Comparison of ENCODE assay signal across 1 cellular context in the genomic region with DNA sequence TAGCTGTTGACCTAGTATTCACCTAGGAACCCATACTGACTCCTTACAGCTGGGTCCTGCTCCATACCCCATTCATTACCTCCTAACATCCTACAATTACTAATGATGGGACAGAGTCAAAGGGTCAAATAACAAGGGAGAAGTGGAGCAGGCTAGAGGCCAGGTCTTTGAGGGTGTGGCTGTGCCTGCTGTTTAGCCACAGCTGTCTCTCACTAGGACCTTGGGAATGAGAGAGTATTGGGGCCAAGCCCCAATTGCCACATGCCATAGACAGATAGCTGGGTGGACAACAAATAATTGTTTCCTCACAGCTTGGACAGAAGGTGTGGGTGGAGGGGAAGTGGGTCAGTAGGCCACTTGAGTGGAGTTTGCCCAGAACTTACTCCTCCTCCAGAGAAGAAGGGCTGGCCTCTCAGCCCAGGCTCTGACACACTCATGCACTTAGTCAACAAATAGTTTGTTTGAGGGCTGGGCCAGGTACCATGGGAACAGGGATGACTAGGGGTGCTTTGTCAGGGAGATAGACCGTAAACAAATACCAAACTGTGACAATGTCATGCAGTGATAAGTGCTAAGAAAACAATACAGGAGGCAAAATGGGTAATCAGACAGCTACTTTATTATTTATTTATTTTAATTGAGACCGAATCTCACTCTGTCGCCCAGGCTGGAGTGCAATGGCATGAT.
TF ChIP-seq lines count a peak whose summit lies in the region.

No MANE protein-coding gene starts in this region.

TF ChIP-seq in K562, 482 proteins besides CTCF, POLR2A, EP300 and RAD21 (continued from another document and continues in another):
- TF ChIP-seq CCNT2 (IDR thresholded peaks at IDR 0.05; ENCODE audit: borderline replicate concordance, extremely low read depth, insufficient read length, low read depth, low read length), result no peak
- peak; percentile 96 for TF ChIP-seq FOSL1 (tag; conservative IDR thresholded peaks at IDR 0.05)
- no peak for TF ChIP-seq ZBTB7A (IDR thresholded peaks at IDR 0.05; ENCODE audit: borderline replicate concordance, control insufficient read depth, low read depth, low read length)
- TF ChIP-seq KHSRP (IDR thresholded peaks at IDR 0.05), result no peak
- TF ChIP-seq NFATC3 (IDR thresholded peaks at IDR 0.05), result no peak
- TF ChIP-seq, protein P1, sequence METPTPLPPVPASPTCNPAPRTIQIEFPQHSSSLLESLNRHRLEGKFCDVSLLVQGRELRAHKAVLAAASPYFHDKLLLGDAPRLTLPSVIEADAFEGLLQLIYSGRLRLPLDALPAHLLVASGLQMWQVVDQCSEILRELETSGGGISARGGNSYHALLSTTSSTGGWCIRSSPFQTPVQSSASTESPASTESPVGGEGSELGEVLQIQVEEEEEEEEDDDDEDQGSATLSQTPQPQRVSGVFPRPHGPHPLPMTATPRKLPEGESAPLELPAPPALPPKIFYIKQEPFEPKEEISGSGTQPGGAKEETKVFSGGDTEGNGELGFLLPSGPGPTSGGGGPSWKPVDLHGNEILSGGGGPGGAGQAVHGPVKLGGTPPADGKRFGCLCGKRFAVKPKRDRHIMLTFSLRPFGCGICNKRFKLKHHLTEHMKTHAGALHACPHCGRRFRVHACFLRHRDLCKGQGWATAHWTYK (CRISPR knock-in tag; IDR thresholded peaks at IDR 0.05), result no peak
- no peak for TF ChIP-seq KDM4B (IDR thresholded peaks at IDR 0.05; ENCODE audit: borderline replicate concordance in 2 of 2, low read depth in 1 of 2)
- TF ChIP-seq CBFA2T3 (IDR thresholded peaks at IDR 0.05), result peak; percentile 60
- TF ChIP-seq, protein P2, sequence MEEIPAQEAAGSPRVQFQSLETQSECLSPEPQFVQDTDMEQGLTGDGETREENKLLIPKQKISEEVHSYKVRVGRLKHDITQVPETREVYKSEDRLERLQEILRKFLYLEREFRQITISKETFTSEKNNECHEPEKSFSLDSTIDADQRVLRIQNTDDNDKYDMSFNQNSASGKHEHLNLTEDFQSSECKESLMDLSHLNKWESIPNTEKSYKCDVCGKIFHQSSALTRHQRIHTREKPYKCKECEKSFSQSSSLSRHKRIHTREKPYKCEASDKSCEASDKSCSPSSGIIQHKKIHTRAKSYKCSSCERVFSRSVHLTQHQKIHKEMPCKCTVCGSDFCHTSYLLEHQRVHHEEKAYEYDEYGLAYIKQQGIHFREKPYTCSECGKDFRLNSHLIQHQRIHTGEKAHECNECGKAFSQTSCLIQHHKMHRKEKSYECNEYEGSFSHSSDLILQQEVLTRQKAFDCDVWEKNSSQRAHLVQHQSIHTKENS (CRISPR knock-in tag; IDR thresholded peaks at IDR 0.05), result no peak
- TF ChIP-seq PHB2 (IDR thresholded peaks at IDR 0.05; ENCODE audit: low read depth), result no peak
- TF ChIP-seq, protein P3, sequence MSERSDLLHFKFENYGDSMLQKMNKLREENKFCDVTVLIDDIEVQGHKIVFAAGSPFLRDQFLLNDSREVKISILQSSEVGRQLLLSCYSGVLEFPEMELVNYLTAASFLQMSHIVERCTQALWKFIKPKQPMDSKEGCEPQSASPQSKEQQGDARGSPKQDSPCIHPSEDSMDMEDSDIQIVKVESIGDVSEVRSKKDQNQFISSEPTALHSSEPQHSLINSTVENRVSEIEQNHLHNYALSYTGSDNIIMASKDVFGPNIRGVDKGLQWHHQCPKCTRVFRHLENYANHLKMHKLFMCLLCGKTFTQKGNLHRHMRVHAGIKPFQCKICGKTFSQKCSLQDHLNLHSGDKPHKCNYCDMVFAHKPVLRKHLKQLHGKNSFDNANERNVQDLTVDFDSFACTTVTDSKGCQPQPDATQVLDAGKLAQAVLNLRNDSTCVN (CRISPR knock-in tag; IDR thresholded peaks at IDR 0.05), result no peak
- no peak for TF ChIP-seq ZNF57 (CRISPR knock-in tag; IDR thresholded peaks at IDR 0.05)
- TF ChIP-seq HNRNPH1 (optimal IDR thresholded peaks at IDR 0.05; ENCODE audit: low read depth, low read length), result no peak
- TF ChIP-seq, protein P4, sequence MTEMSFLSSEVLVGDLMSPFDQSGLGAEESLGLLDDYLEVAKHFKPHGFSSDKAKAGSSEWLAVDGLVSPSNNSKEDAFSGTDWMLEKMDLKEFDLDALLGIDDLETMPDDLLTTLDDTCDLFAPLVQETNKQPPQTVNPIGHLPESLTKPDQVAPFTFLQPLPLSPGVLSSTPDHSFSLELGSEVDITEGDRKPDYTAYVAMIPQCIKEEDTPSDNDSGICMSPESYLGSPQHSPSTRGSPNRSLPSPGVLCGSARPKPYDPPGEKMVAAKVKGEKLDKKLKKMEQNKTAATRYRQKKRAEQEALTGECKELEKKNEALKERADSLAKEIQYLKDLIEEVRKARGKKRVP (CRISPR knock-in tag; IDR thresholded peaks at IDR 0.05), result no peak
- peak; percentile 65 for TF ChIP-seq ARID1B (IDR thresholded peaks at IDR 0.05)
- no peak for TF ChIP-seq TAF1 (IDR thresholded peaks at IDR 0.05; ENCODE audit: control insufficient read depth, extremely low read depth, insufficient read depth, low read length, severe bottlenecking)
- TF ChIP-seq, protein P5, sequence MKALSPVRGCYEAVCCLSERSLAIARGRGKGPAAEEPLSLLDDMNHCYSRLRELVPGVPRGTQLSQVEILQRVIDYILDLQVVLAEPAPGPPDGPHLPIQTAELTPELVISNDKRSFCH (CRISPR knock-in tag; IDR thresholded peaks at IDR 0.05), result no peak
- TF ChIP-seq, protein P5 (tag; IDR thresholded peaks at IDR 0.05), result no peak
- TF ChIP-seq, protein P6, sequence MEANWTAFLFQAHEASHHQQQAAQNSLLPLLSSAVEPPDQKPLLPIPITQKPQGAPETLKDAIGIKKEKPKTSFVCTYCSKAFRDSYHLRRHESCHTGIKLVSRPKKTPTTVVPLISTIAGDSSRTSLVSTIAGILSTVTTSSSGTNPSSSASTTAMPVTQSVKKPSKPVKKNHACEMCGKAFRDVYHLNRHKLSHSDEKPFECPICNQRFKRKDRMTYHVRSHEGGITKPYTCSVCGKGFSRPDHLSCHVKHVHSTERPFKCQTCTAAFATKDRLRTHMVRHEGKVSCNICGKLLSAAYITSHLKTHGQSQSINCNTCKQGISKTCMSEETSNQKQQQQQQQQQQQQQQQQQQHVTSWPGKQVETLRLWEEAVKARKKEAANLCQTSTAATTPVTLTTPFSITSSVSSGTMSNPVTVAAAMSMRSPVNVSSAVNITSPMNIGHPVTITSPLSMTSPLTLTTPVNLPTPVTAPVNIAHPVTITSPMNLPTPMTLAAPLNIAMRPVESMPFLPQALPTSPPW (CRISPR knock-in tag; IDR thresholded peaks at IDR 0.05), result peak; percentile 47; the same call in 1 of the 2 replicates
- TF ChIP-seq, protein P7, sequence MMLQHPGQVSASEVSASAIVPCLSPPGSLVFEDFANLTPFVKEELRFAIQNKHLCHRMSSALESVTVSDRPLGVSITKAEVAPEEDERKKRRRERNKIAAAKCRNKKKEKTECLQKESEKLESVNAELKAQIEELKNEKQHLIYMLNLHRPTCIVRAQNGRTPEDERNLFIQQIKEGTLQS (IDR thresholded peaks at IDR 0.05), result peak; percentile 54; the same call in 1 of the 2 replicates
- TF ChIP-seq, protein P7 (CRISPR knock-in tag; conservative IDR thresholded peaks at IDR 0.05), result no peak
- peak; percentile 39; the same call in 1 of the 2 replicates for TF ChIP-seq SMARCE1 (IDR thresholded peaks at IDR 0.05)
- TF ChIP-seq GATAD2B (IDR thresholded peaks at IDR 0.05; ENCODE audit: borderline replicate concordance), result no peak
- no peak for TF ChIP-seq ZNF436 (CRISPR knock-in tag; IDR thresholded peaks at IDR 0.05)
- no peak for TF ChIP-seq ZNF785 (CRISPR knock-in tag; IDR thresholded peaks at IDR 0.05)
- no peak for TF ChIP-seq CHD2 (IDR thresholded peaks at IDR 0.05; ENCODE audit: low read depth, low read length)
- no peak for TF ChIP-seq NUFIP1 (IDR thresholded peaks at IDR 0.05; ENCODE audit: partially characterized antibody)
- TF ChIP-seq TCF7L2 (IDR thresholded peaks at IDR 0.05; ENCODE audit: low read depth, low read length), result no peak
- no peak for TF ChIP-seq TAF15 (IDR thresholded peaks at IDR 0.05; ENCODE audit: low read depth, low read length)
- TF ChIP-seq FOXP1 (CRISPR knock-in tag; IDR thresholded peaks at IDR 0.05), result peak; percentile 65
- TF ChIP-seq, protein P8, sequence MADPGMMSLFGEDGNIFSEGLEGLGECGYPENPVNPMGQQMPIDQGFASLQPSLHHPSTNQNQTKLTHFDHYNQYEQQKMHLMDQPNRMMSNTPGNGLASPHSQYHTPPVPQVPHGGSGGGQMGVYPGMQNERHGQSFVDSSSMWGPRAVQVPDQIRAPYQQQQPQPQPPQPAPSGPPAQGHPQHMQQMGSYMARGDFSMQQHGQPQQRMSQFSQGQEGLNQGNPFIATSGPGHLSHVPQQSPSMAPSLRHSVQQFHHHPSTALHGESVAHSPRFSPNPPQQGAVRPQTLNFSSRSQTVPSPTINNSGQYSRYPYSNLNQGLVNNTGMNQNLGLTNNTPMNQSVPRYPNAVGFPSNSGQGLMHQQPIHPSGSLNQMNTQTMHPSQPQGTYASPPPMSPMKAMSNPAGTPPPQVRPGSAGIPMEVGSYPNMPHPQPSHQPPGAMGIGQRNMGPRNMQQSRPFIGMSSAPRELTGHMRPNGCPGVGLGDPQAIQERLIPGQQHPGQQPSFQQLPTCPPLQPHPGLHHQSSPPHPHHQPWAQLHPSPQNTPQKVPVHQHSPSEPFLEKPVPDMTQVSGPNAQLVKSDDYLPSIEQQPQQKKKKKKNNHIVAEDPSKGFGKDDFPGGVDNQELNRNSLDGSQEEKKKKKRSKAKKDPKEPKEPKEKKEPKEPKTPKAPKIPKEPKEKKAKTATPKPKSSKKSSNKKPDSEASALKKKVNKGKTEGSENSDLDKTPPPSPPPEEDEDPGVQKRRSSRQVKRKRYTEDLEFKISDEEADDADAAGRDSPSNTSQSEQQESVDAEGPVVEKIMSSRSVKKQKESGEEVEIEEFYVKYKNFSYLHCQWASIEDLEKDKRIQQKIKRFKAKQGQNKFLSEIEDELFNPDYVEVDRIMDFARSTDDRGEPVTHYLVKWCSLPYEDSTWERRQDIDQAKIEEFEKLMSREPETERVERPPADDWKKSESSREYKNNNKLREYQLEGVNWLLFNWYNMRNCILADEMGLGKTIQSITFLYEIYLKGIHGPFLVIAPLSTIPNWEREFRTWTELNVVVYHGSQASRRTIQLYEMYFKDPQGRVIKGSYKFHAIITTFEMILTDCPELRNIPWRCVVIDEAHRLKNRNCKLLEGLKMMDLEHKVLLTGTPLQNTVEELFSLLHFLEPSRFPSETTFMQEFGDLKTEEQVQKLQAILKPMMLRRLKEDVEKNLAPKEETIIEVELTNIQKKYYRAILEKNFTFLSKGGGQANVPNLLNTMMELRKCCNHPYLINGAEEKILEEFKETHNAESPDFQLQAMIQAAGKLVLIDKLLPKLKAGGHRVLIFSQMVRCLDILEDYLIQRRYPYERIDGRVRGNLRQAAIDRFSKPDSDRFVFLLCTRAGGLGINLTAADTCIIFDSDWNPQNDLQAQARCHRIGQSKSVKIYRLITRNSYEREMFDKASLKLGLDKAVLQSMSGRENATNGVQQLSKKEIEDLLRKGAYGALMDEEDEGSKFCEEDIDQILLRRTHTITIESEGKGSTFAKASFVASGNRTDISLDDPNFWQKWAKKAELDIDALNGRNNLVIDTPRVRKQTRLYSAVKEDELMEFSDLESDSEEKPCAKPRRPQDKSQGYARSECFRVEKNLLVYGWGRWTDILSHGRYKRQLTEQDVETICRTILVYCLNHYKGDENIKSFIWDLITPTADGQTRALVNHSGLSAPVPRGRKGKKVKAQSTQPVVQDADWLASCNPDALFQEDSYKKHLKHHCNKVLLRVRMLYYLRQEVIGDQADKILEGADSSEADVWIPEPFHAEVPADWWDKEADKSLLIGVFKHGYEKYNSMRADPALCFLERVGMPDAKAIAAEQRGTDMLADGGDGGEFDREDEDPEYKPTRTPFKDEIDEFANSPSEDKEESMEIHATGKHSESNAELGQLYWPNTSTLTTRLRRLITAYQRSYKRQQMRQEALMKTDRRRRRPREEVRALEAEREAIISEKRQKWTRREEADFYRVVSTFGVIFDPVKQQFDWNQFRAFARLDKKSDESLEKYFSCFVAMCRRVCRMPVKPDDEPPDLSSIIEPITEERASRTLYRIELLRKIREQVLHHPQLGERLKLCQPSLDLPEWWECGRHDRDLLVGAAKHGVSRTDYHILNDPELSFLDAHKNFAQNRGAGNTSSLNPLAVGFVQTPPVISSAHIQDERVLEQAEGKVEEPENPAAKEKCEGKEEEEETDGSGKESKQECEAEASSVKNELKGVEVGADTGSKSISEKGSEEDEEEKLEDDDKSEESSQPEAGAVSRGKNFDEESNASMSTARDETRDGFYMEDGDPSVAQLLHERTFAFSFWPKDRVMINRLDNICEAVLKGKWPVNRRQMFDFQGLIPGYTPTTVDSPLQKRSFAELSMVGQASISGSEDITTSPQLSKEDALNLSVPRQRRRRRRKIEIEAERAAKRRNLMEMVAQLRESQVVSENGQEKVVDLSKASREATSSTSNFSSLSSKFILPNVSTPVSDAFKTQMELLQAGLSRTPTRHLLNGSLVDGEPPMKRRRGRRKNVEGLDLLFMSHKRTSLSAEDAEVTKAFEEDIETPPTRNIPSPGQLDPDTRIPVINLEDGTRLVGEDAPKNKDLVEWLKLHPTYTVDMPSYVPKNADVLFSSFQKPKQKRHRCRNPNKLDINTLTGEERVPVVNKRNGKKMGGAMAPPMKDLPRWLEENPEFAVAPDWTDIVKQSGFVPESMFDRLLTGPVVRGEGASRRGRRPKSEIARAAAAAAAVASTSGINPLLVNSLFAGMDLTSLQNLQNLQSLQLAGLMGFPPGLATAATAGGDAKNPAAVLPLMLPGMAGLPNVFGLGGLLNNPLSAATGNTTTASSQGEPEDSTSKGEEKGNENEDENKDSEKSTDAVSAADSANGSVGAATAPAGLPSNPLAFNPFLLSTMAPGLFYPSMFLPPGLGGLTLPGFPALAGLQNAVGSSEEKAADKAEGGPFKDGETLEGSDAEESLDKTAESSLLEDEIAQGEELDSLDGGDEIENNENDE (IDR thresholded peaks at IDR 0.05; ENCODE audit: low read depth, low read length), result no peak
- TF ChIP-seq DACH1 (IDR thresholded peaks at IDR 0.05; ENCODE audit: partially characterized antibody), result no peak
- TF ChIP-seq, protein P9, sequence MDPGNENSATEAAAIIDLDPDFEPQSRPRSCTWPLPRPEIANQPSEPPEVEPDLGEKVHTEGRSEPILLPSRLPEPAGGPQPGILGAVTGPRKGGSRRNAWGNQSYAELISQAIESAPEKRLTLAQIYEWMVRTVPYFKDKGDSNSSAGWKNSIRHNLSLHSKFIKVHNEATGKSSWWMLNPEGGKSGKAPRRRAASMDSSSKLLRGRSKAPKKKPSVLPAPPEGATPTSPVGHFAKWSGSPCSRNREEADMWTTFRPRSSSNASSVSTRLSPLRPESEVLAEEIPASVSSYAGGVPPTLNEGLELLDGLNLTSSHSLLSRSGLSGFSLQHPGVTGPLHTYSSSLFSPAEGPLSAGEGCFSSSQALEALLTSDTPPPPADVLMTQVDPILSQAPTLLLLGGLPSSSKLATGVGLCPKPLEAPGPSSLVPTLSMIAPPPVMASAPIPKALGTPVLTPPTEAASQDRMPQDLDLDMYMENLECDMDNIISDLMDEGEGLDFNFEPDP (CRISPR knock-in tag; IDR thresholded peaks at IDR 0.05), result no peak
- TF ChIP-seq ZNF77 (CRISPR knock-in tag; IDR thresholded peaks at IDR 0.05), result no peak
- no peak for TF ChIP-seq ZNF408 (CRISPR knock-in tag; IDR thresholded peaks at IDR 0.05; ENCODE audit: low read depth)
- no peak for TF ChIP-seq GATAD2A (IDR thresholded peaks at IDR 0.05)
- no peak for TF ChIP-seq PHF20 (IDR thresholded peaks at IDR 0.05; ENCODE audit: partially characterized antibody)
- TF ChIP-seq NCOR1 (IDR thresholded peaks at IDR 0.05), result peak; percentile 55
- no peak for TF ChIP-seq CBX2 (IDR thresholded peaks at IDR 0.05; ENCODE audit: insufficient read depth, low read length, poor library complexity, severe bottlenecking)
- TF ChIP-seq TCF3 (CRISPR knock-in tag; IDR thresholded peaks at IDR 0.05), result peak; percentile 59; the same call in 1 of the 2 replicates
- peak; percentile 21; the same call in 1 of the 2 replicates for TF ChIP-seq MAFG (tag; conservative IDR thresholded peaks at IDR 0.05)
